8 cellular contexts compared by ENCODE assay signal in genomic region chr14:49619730-49620129, GRCh38. TPM values are rescaled to one million over a fixed set of nuclear protein-coding genes. Genes with fewer than 3 reads are reported as not detected.
DNase-seq lines count a peak whose midpoint lies in the region; ATAC-seq and TF ChIP-seq lines count a peak whose summit lies in the region.

No MANE protein-coding gene starts in this region.

- no peaks in the 10 kb centered on the region for H3K9me3 Mint-ChIP-seq in nephron

- H3K9me2 ChIP-seq in Loucy (replicated peaks; ENCODE audit: low read depth, low read length): no peaks in the 10 kb centered on the region

- H3K27me3 Mint-ChIP-seq in nephron (ENCODE audit: low read depth): no peaks in the 10 kb centered on the region

- peaks cover 84% of the 10 kb centered on the region for H4K20me1 ChIP-seq in BLaER1
- peaks cover 70% of the 10 kb centered on the region for H4K20me1 ChIP-seq in Loucy (ENCODE audit: insufficient read depth, low read length, poor library complexity, severe bottlenecking)

- H3K27ac Mint-ChIP-seq in nephron: peak overlapping the region; percentile 99 to 100 (median 100)

- H3K4me3 Mint-ChIP-seq in nephron: peak overlapping the region; percentile 96 to 98 (median 98)

- H3K27ac ChIP-seq in BLaER1: peak overlapping the region; percentile 95

- peaks cover 61% of the 10 kb centered on the region for H3K4me1 ChIP-seq in BLaER1
- H3K4me1 ChIP-seq in Loucy (ENCODE audit: insufficient read depth, low read length, poor library complexity, severe bottlenecking): peaks cover 46% of the 10 kb centered on the region

- peaks cover 37% of the 10 kb centered on the region for H3K4me1 Mint-ChIP-seq in nephron

- no peak overlapping the region for H2AFZ ChIP-seq in Loucy (ENCODE audit: low read length)

- H3K27me3 ChIP-seq in BLaER1 (no peaks in the 10 kb centered on the region), Loucy (ENCODE audit: insufficient read depth, low read length, poor library complexity, severe bottlenecking) (no peaks in the 10 kb centered on the region)

- H3K9ac ChIP-seq in BLaER1 (peak overlapping the region; percentile 96), Loucy (ENCODE audit: low read depth, low read length, poor library complexity, severe bottlenecking) (peak overlapping the region; percentile 96)

- TF ChIP-seq CTCF in Loucy (conservative IDR thresholded peaks at IDR 0.05; ENCODE audit: low read length) (no peak), nephron (IDR thresholded peaks at IDR 0.05; ENCODE audit: unreplicated experiment in 3 of 3) (no peak)

- H3K79me2 ChIP-seq in Loucy (ENCODE audit: insufficient read depth, low read length): peaks cover 85% of the 10 kb centered on the region

- H3K4me2 ChIP-seq in BLaER1 (peak overlapping the region; percentile 89), Loucy (ENCODE audit: low read depth, low read length, poor library complexity, severe bottlenecking) (peak overlapping the region; percentile 75)

- 0 out of 2 replicates have a peak, but pooled peaks cover 6% of the 10 kb centered on the region for H3F3A ChIP-seq in Loucy (ENCODE audit: low read depth)

- H3K9me3 ChIP-seq in BLaER1 (no peaks in the 10 kb centered on the region), Loucy (ENCODE audit: insufficient read depth, low read depth, low read length) (no peaks in the 10 kb centered on the region)

- ATAC-seq in GM21390 (IDR thresholded peaks at IDR 0.05; ENCODE audit: unreplicated experiment) (no peak), GM21529 (IDR thresholded peaks at IDR 0.05; ENCODE audit: unreplicated experiment) (no peak), HG02981 (IDR thresholded peaks at IDR 0.05; ENCODE audit: unreplicated experiment) (no peak)

- peak overlapping the region; percentile 85 for H3K4me3 ChIP-seq in BLaER1
- peak overlapping the region; percentile 91 for H3K4me3 ChIP-seq in Loucy (ENCODE audit: low read length, poor library complexity, severe bottlenecking)

- DNase-seq in dermis blood vessel endothelial cell: peak; percentile 13
- no peak for DNase-seq in DMS153 (lab: John Stamatoyannopoulos, UW)

- peaks cover 29% of the 10 kb centered on the region for H3K36me3 Mint-ChIP-seq in nephron (ENCODE audit: low read depth)

- peaks cover 57% of the 10 kb centered on the region for H3K36me3 ChIP-seq in BLaER1
- H3K36me3 ChIP-seq in Loucy (ENCODE audit: insufficient read depth, low read length): peaks cover 16% of the 10 kb centered on the region; the same call in 1 of the 2 replicates

RNA-seq across cellular contexts. Expression of gene RPL36AL, which starts 0.7 kb away (rescaled TPM):
- total RNA-seq in dermis blood vessel endothelial cell: 210 and 341 TPM in 2 replicates

RNA-seq across cellular contexts. Expression of gene MGAT2, which starts 0.9 kb away (rescaled TPM):
- total RNA-seq in dermis blood vessel endothelial cell: 98.6 and 104 TPM in 2 replicates

RNA-seq across cellular contexts. Expression of gene DNAAF2, which starts 15.3 kb away (rescaled TPM):
- 9.8 and 12.3 TPM in 2 replicates for total RNA-seq in dermis blood vessel endothelial cell

RNA-seq across cellular contexts. Expression of gene LRR1, which starts 21.0 kb away (rescaled TPM):
- 15.7 and 26.0 TPM in 2 replicates for total RNA-seq in dermis blood vessel endothelial cell

RNA-seq across cellular contexts. Expression of gene RPS29, which starts 33.5 kb away (rescaled TPM):
- total RNA-seq in dermis blood vessel endothelial cell: 539 and 3,318 TPM in 2 replicates
